ENCODE assay signal across 8 cellular contexts in the genomic region with DNA sequence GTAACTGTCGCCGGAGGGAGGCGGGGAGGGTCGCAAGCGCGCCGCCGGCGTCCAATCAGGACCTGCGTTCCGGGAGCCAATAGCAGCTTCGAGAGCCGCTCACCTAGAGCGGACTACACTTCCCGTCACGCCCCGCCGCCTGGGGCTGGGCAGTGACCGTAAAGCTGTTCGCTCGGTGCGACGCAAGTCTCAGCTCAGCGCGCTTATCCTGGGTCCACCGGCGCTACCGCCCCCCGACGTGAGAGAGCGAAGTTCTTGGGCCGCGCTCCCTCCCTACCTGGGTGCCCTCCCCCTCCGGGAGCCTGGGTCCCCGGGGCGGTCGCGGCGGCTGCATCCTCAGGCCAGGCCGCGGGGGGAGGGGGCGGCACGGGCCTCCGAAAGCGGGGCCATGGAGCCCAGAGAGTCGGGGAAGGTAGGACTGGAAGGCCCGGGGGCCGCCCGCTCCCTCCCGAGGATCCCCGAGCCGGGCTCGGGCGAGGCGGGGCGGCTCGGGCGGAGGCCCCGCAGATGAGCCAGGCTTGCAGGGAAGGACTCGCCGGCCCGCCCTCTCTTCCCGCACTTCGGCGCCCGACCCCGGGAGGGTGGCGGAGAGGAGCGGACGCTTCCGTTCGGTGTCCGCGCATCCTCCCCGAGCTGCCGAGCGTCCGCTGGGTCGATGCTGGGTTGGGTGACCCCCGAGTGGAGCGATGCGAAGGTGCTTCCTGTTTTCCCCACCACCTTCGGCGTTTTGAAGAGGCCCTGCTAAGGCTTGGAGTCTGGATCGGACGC. TPM values are rescaled to one million over a fixed set of nuclear protein-coding genes. Genes with fewer than 3 reads are reported as not detected.
DNase-seq lines count a peak whose midpoint lies in the region; ATAC-seq, FAIRE-seq and TF ChIP-seq lines count a peak whose summit lies in the region.

A gene (plus strand): TSS at position 152 of the 768 bp plus-strand sequence. CDS start 237 bp downstream, at position 389.

- intact Hi-C loops in body of pancreas (cut with DNase I) (no loop called here), sigmoid colon (cut with DNase I) (loop anchor here (1.0 to 2.0 kb wide), 2 partner anchors 34 to 67 kb away; a partner anchor contains a TSS)

- ATAC-seq in GM18520 (IDR thresholded peaks at IDR 0.05; ENCODE audit: unreplicated experiment), result peak; percentile 97
- ATAC-seq in HG03064 (IDR thresholded peaks at IDR 0.05; ENCODE audit: low read depth, unreplicated experiment), result peak; percentile 97
- ATAC-seq in body of pancreas, result peak; percentile 100

- TF ChIP-seq POLR2A in body of pancreas (IDR thresholded peaks at IDR 0.05) (peak in 2 of 3 donors; percentile 64 to 70), sigmoid colon (IDR thresholded peaks at IDR 0.05) (peak; percentile 51 to 57)

- H3K4me1 ChIP-seq in body of pancreas (peaks cover 14% of the 10 kb centered on the region), sigmoid colon (peaks cover 0 to 15% (median 9%) of the 10 kb centered on the region in 4 donors)

- DNase-seq in NCI-H2107 treated with DMSO at 0.1 percent for 48 hours (lab: John Stamatoyannopoulos, UW; ENCODE audit: unreplicated experiment), result peak; percentile 93
- peak; percentile 97 to 99 (median 98) for DNase-seq in body of pancreas
- peak; percentile 93 for DNase-seq in iPS DF 19.7 (ENCODE audit: low read depth, low spot score)
- peak; percentile 99 for DNase-seq in sigmoid colon

- WGBS in body of pancreas, 2 donors, result 0 to 4% methylated on average over 8 to 65 of the region's 86 CpGs
- WGBS in sigmoid colon, 2 donors, result 0% methylated on average over 86 of the region's 86 CpGs

- H3K4me3 ChIP-seq in body of pancreas (peak within 1 kb of the TSS; percentile 87 to 98), sigmoid colon (peak within 1 kb of the TSS; percentile 74 to 100 (median 96))

- no peaks in the 10 kb centered on the region for H3K36me3 ChIP-seq in body of pancreas (replicated peaks in 1 of 2; ENCODE audit: insufficient read depth in 1 of 2, low read depth in 2 of 2)
- no peaks in the 10 kb centered on the region for H3K36me3 ChIP-seq in sigmoid colon

- H3K27ac ChIP-seq in 22Rv1, result peak within 1 kb of the TSS; percentile 76
- peak within 1 kb of the TSS; percentile 56 to 88 (median 79) for H3K27ac ChIP-seq in body of pancreas
- peak within 1 kb of the TSS; percentile 89 to 98 (median 98) for H3K27ac ChIP-seq in sigmoid colon

- H3K27me3 ChIP-seq in body of pancreas, result no peaks in the 10 kb centered on the region
- H3K27me3 ChIP-seq in sigmoid colon, result no peaks in the 10 kb centered on the region

- TF ChIP-seq CTCF in 22Rv1 (IDR thresholded peaks at IDR 0.05), result peak; percentile 14; the same call in 1 of the 2 replicates
- peak in 2 of 7 experiments; percentile 9 to 24 for TF ChIP-seq CTCF in body of pancreas (IDR thresholded peaks at IDR 0.05)
- no peak for TF ChIP-seq CTCF in sigmoid colon (IDR thresholded peaks at IDR 0.05)

- H3K9me3 ChIP-seq in body of pancreas (no peaks in the 10 kb centered on the region), sigmoid colon (no peaks in the 10 kb centered on the region)

- FAIRE-seq in TTC549 (lab: Jason Lieb, UNC), result peak; percentile 93

- TF ChIP-seq EP300 in sigmoid colon (IDR thresholded peaks at IDR 0.05), result no peak

RNA-seq across cellular contexts. Expression of the gene that starts here (rescaled TPM):
- 10 to 100 TPM; 10.9 to 18.8 TPM for total RNA-seq in body of pancreas
- total RNA-seq in sigmoid colon, result 10 to 100 TPM; 12.5 to 23.8 (median 15.9) TPM
- polyA plus RNA-seq in sigmoid colon, result 1 to 10 TPM in 2 of 3 donors, under 1 TPM in 1; 0.92 to 9.6 (median 6.0) TPM

Comparison
In these comparisons a context has a peak if more than half of its experiments do, and no peak if none do; other contexts are left out.
1. Peak in every context shown above with its lines: DNase-seq, ATAC-seq, H3K4me3 ChIP-seq and H3K27ac ChIP-seq.